Comparison of ENCODE assay signal across 19 cellular contexts in genomic region chr4:176708771-176709311, GRCh38.
"Had no signal": no experiment of that assay in that cellular context is flagged by ENCODE, and none has a peak within 500 bp of the region (broad histone marks: within the 10 kb centered on the region; RNA-seq: fewer than 3 reads in every experiment).

No MANE protein-coding gene starts in this region.

- H3K9me3 Mint-ChIP-seq: activated B cell treated with CpG ODN at 0.5 μM for 24 hours; activated CD4-positive, alpha-beta T cell treated with anti-CD3 and anti-CD28 coated beads, Interleukin-2, amount 10 ng/mL, durations not matched to agents 24 days and 14 days had no signal

- H3K4me3 Mint-ChIP-seq: activated B cell treated with CpG ODN at 0.5 μM for 24 hours; activated CD4-positive, alpha-beta T cell treated with anti-CD3 and anti-CD28 coated beads, Interleukin-2, amount 10 ng/mL, durations not matched to agents 24 days and 14 days; activated CD8-positive, alpha-beta T cell treated with anti-CD3 and anti-CD28 coated beads, Interleukin-2, amount 10 ng/mL, durations not matched to agents 7 days and 5 days; central memory CD8-positive, alpha-beta T cell; naive thymus-derived CD4-positive, alpha-beta T cell had no signal

- H3K36me3 Mint-ChIP-seq: activated naive CD4-positive, alpha-beta T cell treated with anti-CD3 and anti-CD28 coated beads, Interleukin-2, amount 50 U/mL, for 72 hours; naive thymus-derived CD4-positive, alpha-beta T cell had no signal

- H3K4me3 ChIP-seq: left lung, pancreas had no signal

- H3K4me1 Mint-ChIP-seq: activated B cell treated with CpG ODN at 0.5 μM for 24 hours; activated CD4-positive, alpha-beta T cell treated with anti-CD3 and anti-CD28 coated beads, Interleukin-2, amount 10 ng/mL, durations not matched to agents 24 days and 14 days; central memory CD8-positive, alpha-beta T cell; naive thymus-derived CD4-positive, alpha-beta T cell had no signal

- H3K4me1 ChIP-seq: left lung, pancreas had no signal

- H3K27me3 Mint-ChIP-seq: activated B cell treated with CpG ODN at 0.5 μM for 24 hours; activated CD4-positive, alpha-beta T cell treated with anti-CD3 and anti-CD28 coated beads, Interleukin-2, amount 10 ng/mL, durations not matched to agents 24 days and 14 days; central memory CD8-positive, alpha-beta T cell; naive thymus-derived CD4-positive, alpha-beta T cell had no signal

- H3K27me3 ChIP-seq: left lung, pancreas had no signal

- H3K27ac Mint-ChIP-seq: activated B cell treated with CpG ODN at 0.5 μM for 24 hours; activated CD4-positive, alpha-beta T cell treated with anti-CD3 and anti-CD28 coated beads, Interleukin-2, amount 10 ng/mL, durations not matched to agents 24 days and 14 days; activated CD8-positive, alpha-beta T cell treated with anti-CD3 and anti-CD28 coated beads, Interleukin-2, amount 10 ng/mL, durations not matched to agents 7 days and 5 days; activated naive CD4-positive, alpha-beta T cell treated with anti-CD3 and anti-CD28 coated beads, Interleukin-2, amount 50 U/mL, for 72 hours; naive thymus-derived CD4-positive, alpha-beta T cell had no signal

- H3K36me3 ChIP-seq: left lung, pancreas, thoracic aorta had no signal

- ATAC-seq: activated CD8-positive, alpha-beta T cell treated with anti-CD3 and anti-CD28 coated beads, Interleukin-2, amount 10 ng/mL, durations not matched to agents 7 days and 5 days; activated naive CD4-positive, alpha-beta T cell treated with anti-CD3 and anti-CD28 coated beads, Interleukin-2, amount 50 U/mL, for 72 hours; left lung; naive thymus-derived CD4-positive, alpha-beta T cell; pancreas; sciatic nerve had no signal

- H3K9me3 ChIP-seq: left lung, pancreas, thoracic aorta had no signal

- H3K27ac ChIP-seq: left lung, pancreas had no signal

- DNase-seq: activated B cell treated with CpG ODN at 0.5 μM for 24 hours; activated CD4-positive, alpha-beta T cell treated with anti-CD3 and anti-CD28 coated beads, Interleukin-2, amount 10 ng/mL, durations not matched to agents 24 days and 14 days; activated CD8-positive, alpha-beta memory T cell treated with anti-CD3 and anti-CD28 coated beads, Interleukin-2, amount 50 U/mL, for 4 hours; activated CD8-positive, alpha-beta T cell treated with anti-CD3 and anti-CD28 coated beads, Interleukin-2, amount 10 ng/mL, durations not matched to agents 7 days and 5 days; activated effector memory CD4-positive, alpha-beta T cell treated with anti-CD3 and anti-CD28 coated beads, Interleukin-2, amount 50 U/mL, for 16 hours; activated T-cell treated with anti-CD3 and anti-CD28 coated beads, Interleukin-2, amount 50 U/mL, for 48 hours; amniotic stem cell; cortex of kidney; effector memory CD4-positive, alpha-beta T cell; islet precursor cell; left lung; mammary epithelial cell; naive thymus-derived CD4-positive, alpha-beta T cell; pancreas; stimulated activated CD4-positive, alpha-beta T cell treated with anti-CD3 and anti-CD28 coated beads, Interleukin-1b, Interleukin-23, amount 100 ng/mL, for 48 hours had no signal
